In genomic region chr22:42275970-42276369, GRCh38 we compare ENCODE assay signal across 2 cellular contexts.
TF ChIP-seq lines count a peak whose summit lies in the region.

No MANE protein-coding gene starts in this region.

TF ChIP-seq in GM23338, 12 proteins besides CTCF, POLR2A, EP300 and RAD21:
- no peak for TF ChIP-seq STAT1 (IDR thresholded peaks at IDR 0.05; ENCODE audit: unreplicated experiment)
- no peak for TF ChIP-seq EZH2phosphoT487 (IDR thresholded peaks at IDR 0.05; ENCODE audit: unreplicated experiment)
- no peak for TF ChIP-seq REST (IDR thresholded peaks at IDR 0.05; ENCODE audit: unreplicated experiment)
- TF ChIP-seq JUNB (IDR thresholded peaks at IDR 0.05; ENCODE audit: unreplicated experiment), result no peak
- TF ChIP-seq EZH2 (IDR thresholded peaks at IDR 0.05; ENCODE audit: low read depth, unreplicated experiment), result no peak
- no peak for TF ChIP-seq POLR2AphosphoS5 (IDR thresholded peaks at IDR 0.05; ENCODE audit: low read depth)
- no peak for TF ChIP-seq ETS1 (IDR thresholded peaks at IDR 0.05)
- no peak for TF ChIP-seq NANOG (IDR thresholded peaks at IDR 0.05; ENCODE audit: borderline replicate concordance)
- no peak for TF ChIP-seq ZNF114 (CRISPR knock-in tag; IDR thresholded peaks at IDR 0.05)
- TF ChIP-seq ZNF462 (CRISPR knock-in tag; IDR thresholded peaks at IDR 0.05), result no peak
- no peak for TF ChIP-seq CREB1 (CRISPR knock-in tag; IDR thresholded peaks at IDR 0.05; ENCODE audit: low read depth)
- no peak for TF ChIP-seq ZNF331 (CRISPR knock-in tag; IDR thresholded peaks at IDR 0.05; ENCODE audit: low read depth)

TF ChIP-seq in WTC11, 78 proteins besides CTCF, POLR2A, EP300 and RAD21 (continued from another document):
- TF ChIP-seq IRF2 (CRISPR knock-in tag; IDR thresholded peaks at IDR 0.05; ENCODE audit: borderline replicate concordance, low read depth), result no peak
- TF ChIP-seq ZNF423 (CRISPR knock-in tag; IDR thresholded peaks at IDR 0.05), result peak; percentile 80
